1 cellular context compared by ENCODE assay signal in genomic region chr15:94075349-94075748, GRCh38.
TF ChIP-seq lines count a peak whose summit lies in the region.

No MANE protein-coding gene starts in this region.

TF ChIP-seq in GM23338, 12 proteins besides CTCF, POLR2A, EP300 and RAD21:
- TF ChIP-seq ZNF462 (CRISPR knock-in tag; IDR thresholded peaks at IDR 0.05): no peak
- no peak for TF ChIP-seq POLR2AphosphoS5 (IDR thresholded peaks at IDR 0.05; ENCODE audit: low read depth)
- TF ChIP-seq NANOG (IDR thresholded peaks at IDR 0.05; ENCODE audit: borderline replicate concordance): no peak
- TF ChIP-seq STAT1 (IDR thresholded peaks at IDR 0.05; ENCODE audit: unreplicated experiment): no peak
- no peak for TF ChIP-seq REST (IDR thresholded peaks at IDR 0.05; ENCODE audit: unreplicated experiment)
- TF ChIP-seq, protein P1, sequence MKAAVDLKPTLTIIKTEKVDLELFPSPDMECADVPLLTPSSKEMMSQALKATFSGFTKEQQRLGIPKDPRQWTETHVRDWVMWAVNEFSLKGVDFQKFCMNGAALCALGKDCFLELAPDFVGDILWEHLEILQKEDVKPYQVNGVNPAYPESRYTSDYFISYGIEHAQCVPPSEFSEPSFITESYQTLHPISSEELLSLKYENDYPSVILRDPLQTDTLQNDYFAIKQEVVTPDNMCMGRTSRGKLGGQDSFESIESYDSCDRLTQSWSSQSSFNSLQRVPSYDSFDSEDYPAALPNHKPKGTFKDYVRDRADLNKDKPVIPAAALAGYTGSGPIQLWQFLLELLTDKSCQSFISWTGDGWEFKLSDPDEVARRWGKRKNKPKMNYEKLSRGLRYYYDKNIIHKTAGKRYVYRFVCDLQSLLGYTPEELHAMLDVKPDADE (IDR thresholded peaks at IDR 0.05): no peak
- TF ChIP-seq ZNF114 (CRISPR knock-in tag; IDR thresholded peaks at IDR 0.05): no peak
- no peak for TF ChIP-seq CREB1 (CRISPR knock-in tag; IDR thresholded peaks at IDR 0.05; ENCODE audit: low read depth)
- no peak for TF ChIP-seq ZNF331 (CRISPR knock-in tag; IDR thresholded peaks at IDR 0.05; ENCODE audit: low read depth)
- TF ChIP-seq EZH2 (IDR thresholded peaks at IDR 0.05; ENCODE audit: low read depth, unreplicated experiment): no peak
- no peak for TF ChIP-seq EZH2phosphoT487 (IDR thresholded peaks at IDR 0.05; ENCODE audit: unreplicated experiment)
- no peak for TF ChIP-seq JUNB (IDR thresholded peaks at IDR 0.05; ENCODE audit: unreplicated experiment)
